ENCODE assay signal across 29 cellular contexts in genomic region chr5:150596826-150597225, GRCh38. TPM values are rescaled to one million over a fixed set of nuclear protein-coding genes. Genes with fewer than 3 reads are reported as not detected.
DNase-seq lines count a peak whose midpoint lies in the region; ATAC-seq and TF ChIP-seq lines count a peak whose summit lies in the region.
"Had no signal": no experiment of that assay in that cellular context is flagged by ENCODE, and none has a peak within 500 bp of the region (broad histone marks: within the 10 kb centered on the region; RNA-seq: fewer than 3 reads in every experiment).

No MANE protein-coding gene starts in this region.

- ATAC-seq in right cardiac atrium, result no peak
- ATAC-seq in Right ventricle myocardium inferior, result no peak
- no peak for ATAC-seq in HG03159 (IDR thresholded peaks at IDR 0.05; ENCODE audit: unreplicated experiment)
- ATAC-seq: foreskin keratinocyte; HepG2; natural killer cell treated with Interleukin-12 subunit alpha and Interleukin-12 subunit beta and Interleukin-15 and Interleukin-18, amount 100 ng/mL, for 72 hours; T-helper 17 cell; WTC11 had no signal

- no peaks in the 10 kb centered on the region for H3K27me3 Mint-ChIP-seq in chondrocyte (ENCODE audit: low read depth)
- H3K27me3 Mint-ChIP-seq: CD4-positive, CD25-positive, alpha-beta regulatory T cell; natural killer cell treated with Interleukin-12 subunit alpha and Interleukin-12 subunit beta and Interleukin-15 and Interleukin-18, amount 100 ng/mL, for 72 hours had no signal

- WGBS in right cardiac atrium, result 79% methylated on average over 3 of the region's 3 CpGs

- H3K9me3 Mint-ChIP-seq in chondrocyte (ENCODE audit: low read depth), result no peaks in the 10 kb centered on the region
- H3K9me3 Mint-ChIP-seq: CD4-positive, CD25-positive, alpha-beta regulatory T cell; natural killer cell treated with Interleukin-12 subunit alpha and Interleukin-12 subunit beta and Interleukin-15 and Interleukin-18, amount 100 ng/mL, for 72 hours; WTC11 had no signal

- H3K27ac ChIP-seq in right cardiac atrium (ENCODE audit: low read length), result peak overlapping the region; percentile 49
- peak overlapping the region; percentile 53 for H3K27ac ChIP-seq in parathyroid adenoma
- H3K27ac ChIP-seq: dorsolateral prefrontal cortex, foreskin keratinocyte had no signal

- H2AFZ ChIP-seq in parathyroid adenoma, result no peak overlapping the region

- TF ChIP-seq CTCF in chondrocyte (IDR thresholded peaks at IDR 0.05) (no peak), parathyroid adenoma (IDR thresholded peaks at IDR 0.05) (no peak)

- no peaks in the 10 kb centered on the region for H3K36me3 Mint-ChIP-seq in chondrocyte (ENCODE audit: low read depth)
- H3K36me3 Mint-ChIP-seq: CD4-positive, CD25-positive, alpha-beta regulatory T cell; natural killer cell treated with Interleukin-12 subunit alpha and Interleukin-12 subunit beta and Interleukin-15 and Interleukin-18, amount 100 ng/mL, for 72 hours; WTC11 had no signal

- intact Hi-C loops in right cardiac atrium (cut with DNase I) (loop anchor here in 2 of 4 donors (10.0 kb wide), 1 partner anchor 58 kb away; no protein-coding TSS in a partner anchor), Right ventricle myocardium inferior (cut with DNase I) (no loop called here)

- H3K27ac Mint-ChIP-seq in chondrocyte (ENCODE audit: unreplicated experiment), result peak overlapping the region; percentile 95
- H3K27ac Mint-ChIP-seq: CD4-positive, CD25-positive, alpha-beta regulatory T cell; natural killer cell treated with Interleukin-12 subunit alpha and Interleukin-12 subunit beta and Interleukin-15 and Interleukin-18, amount 100 ng/mL, for 72 hours; T-helper 17 cell; WTC11 had no signal

- H3K4me1 Mint-ChIP-seq in chondrocyte (ENCODE audit: low read depth), result peaks cover 91% of the 10 kb centered on the region
- H3K4me1 Mint-ChIP-seq: CD4-positive, CD25-positive, alpha-beta regulatory T cell; T-helper 17 cell had no signal

- H3K9ac ChIP-seq in parathyroid adenoma, result no peak overlapping the region

- DNase-seq in right cardiac atrium (no peak), Right ventricle myocardium inferior (ENCODE audit: missing footprints) (no peak), chondrocyte (ENCODE audit: low spot score) (no peak), D341Med (ENCODE audit: low spot score) (no peak), putamen (ENCODE audit: low spot score) (no peak)
- no peak for DNase-seq in central memory CD4-positive, alpha-beta T cell
- DNase-seq: activated CD4-positive, alpha-beta T cell treated with anti-CD3 and anti-CD28 coated beads, Interleukin-2, amount 50 U/mL, for 48 hours; activated gamma-delta T cell treated with Interleukin-2 at 50 U/mL for 16 hours; activated T-cell treated with anti-CD3 and anti-CD28 coated beads for 4 hours; CD4-positive, CD25-positive, alpha-beta regulatory T cell; dorsolateral prefrontal cortex; foreskin keratinocyte; GDM1; kidney glomerular epithelial cell; midbrain; NCI-H146; NCI-H2171; NCI-H526 treated with DMSO at 0.1 percent for 48 hours; SHP77; small intestine; stimulated activated CD4-positive, alpha-beta T cell treated with anti-CD3 and anti-CD28 coated beads, Interleukin-4, amount 100 ng/mL, for 24 hours; stomach; T-helper 17 cell had no signal

- H3K4me1 ChIP-seq in right cardiac atrium (ENCODE audit: control insufficient read depth, insufficient read depth, low read length), result peaks cover 35% of the 10 kb centered on the region
- H3K4me1 ChIP-seq in parathyroid adenoma, result no peaks in the 10 kb centered on the region

- H3K9me3 ChIP-seq in right cardiac atrium (ENCODE audit: control insufficient read depth, low read length), result no peaks in the 10 kb centered on the region
- no peaks in the 10 kb centered on the region for H3K9me3 ChIP-seq in parathyroid adenoma (ENCODE audit: control insufficient read depth, low read length)
- H3K9me3 ChIP-seq: stomach had no signal

- H3K27me3 ChIP-seq in right cardiac atrium (ENCODE audit: control insufficient read depth, insufficient read depth) (no peaks in the 10 kb centered on the region), parathyroid adenoma (ENCODE audit: control insufficient read depth, insufficient read depth, low read length) (no peaks in the 10 kb centered on the region)
- H3K27me3 ChIP-seq: cardiac muscle cell, dorsolateral prefrontal cortex, foreskin keratinocyte, stomach had no signal

- no peaks in the 10 kb centered on the region for H3K36me3 ChIP-seq in parathyroid adenoma (ENCODE audit: control insufficient read depth, insufficient read depth, low read length)
- H3K36me3 ChIP-seq: cardiac muscle cell, stomach had no signal

- H3K4me3 Mint-ChIP-seq in chondrocyte (ENCODE audit: unreplicated experiment), result no peak overlapping the region
- H3K4me3 Mint-ChIP-seq: CD4-positive, CD25-positive, alpha-beta regulatory T cell; natural killer cell treated with Interleukin-12 subunit alpha and Interleukin-12 subunit beta and Interleukin-15 and Interleukin-18, amount 100 ng/mL, for 72 hours; T-helper 17 cell; WTC11 had no signal

- H3K4me3 ChIP-seq in right cardiac atrium (ENCODE audit: low read length) (no peak overlapping the region), parathyroid adenoma (ENCODE audit: low read depth, low read length) (no peak overlapping the region)
- H3K4me3 ChIP-seq: cardiac muscle cell, dorsolateral prefrontal cortex, stomach had no signal

- H3K79me2 ChIP-seq in parathyroid adenoma, result no peaks in the 10 kb centered on the region

- no peak overlapping the region for H3K4me2 ChIP-seq in parathyroid adenoma (ENCODE audit: low read length)

RNA-seq across cellular contexts. Expression of gene SYNPO, which starts 43.6 kb away (rescaled TPM):
- total RNA-seq in right cardiac atrium, result 100 to 1,000 TPM; 552 to 675 (median 584) TPM
- polyA plus RNA-seq in right cardiac atrium, result 625 TPM
- 587 TPM for total RNA-seq in Right ventricle myocardium inferior
- 156 to 198 TPM (median 195 TPM) in 3 replicates for total RNA-seq in chondrocyte
- polyA plus RNA-seq: CD4-positive, CD25-positive, alpha-beta regulatory T cell had no signal
